In genomic region chr1:218430346-218430745, GRCh38 we compare ENCODE assay signal across 32 cellular contexts.
"Had no signal": no experiment of that assay in that cellular context is flagged by ENCODE, and none has a peak within 500 bp of the region (broad histone marks: within the 10 kb centered on the region; RNA-seq: fewer than 3 reads in every experiment).

No MANE protein-coding gene starts in this region.

- H3K27ac ChIP-seq: dorsolateral prefrontal cortex, thyroid gland, upper lobe of right lung had no signal

- DNase-seq: activated CD4-positive, alpha-beta memory T cell treated with anti-CD3 and anti-CD28 coated beads for 36 hours; activated CD4-positive, alpha-beta T cell treated with anti-CD3 and anti-CD28 coated beads, Interleukin-2, amount 10 ng/mL, durations not matched to agents 24 days and 14 days; activated CD4-positive, CD25-positive, alpha-beta regulatory T cell treated with anti-CD3 and anti-CD28 coated beads, Interleukin-2, amount 50 U/mL, for 72 hours; activated CD8-positive, alpha-beta memory T cell treated with anti-CD3 and anti-CD28 coated beads, Interleukin-2, amount 50 U/mL, for 4 hours; activated effector memory CD4-positive, alpha-beta T cell treated with anti-CD3 and anti-CD28 coated beads, Interleukin-2, amount 50 U/mL, for 16 hours; activated naive CD4-positive, alpha-beta T cell treated with anti-CD3 and anti-CD28 coated beads for 36 hours; activated naive CD8-positive, alpha-beta T cell treated with anti-CD3 and anti-CD28 coated beads, Interleukin-2, amount 10 ng/mL, durations not matched to agents 7 days and 5 days; activated T-cell treated with anti-CD3 and anti-CD28 coated beads, Interleukin-2, amount 50 U/mL, for 1 hour; dorsolateral prefrontal cortex; effector memory CD4-positive, alpha-beta T cell; erythroblast; head of caudate nucleus; hypothalamus; immature natural killer cell; kidney; left colon; retina; small intestine; stimulated activated CD4-positive, alpha-beta T cell treated with anti-CD3 and anti-CD28 coated beads, Interleukin-1b, Interleukin-23, amount 100 ng/mL, for 48 hours; stimulated activated CD4-positive, alpha-beta T cell treated with anti-CD3 and anti-CD28 coated beads, Interleukin-4, amount 100 ng/mL, for 4 hours; stimulated activated CD8-positive, alpha-beta memory T cell treated with anti-CD3 and anti-CD28 coated beads, Interleukin-4, amount 100 ng/mL, for 48 hours; stimulated activated naive CD8-positive, alpha-beta T cell treated with anti-CD3 and anti-CD28 coated beads, Interleukin-15, amount 100 ng/mL, for 72 hours; T-helper 2 cell; thyroid gland; upper lobe of right lung had no signal

- H3K36me3 Mint-ChIP-seq: activated CD4-positive, alpha-beta memory T cell treated with anti-CD3 and anti-CD28 coated beads for 36 hours; activated naive CD8-positive, alpha-beta T cell treated with anti-CD3 and anti-CD28 coated beads, Interleukin-2, amount 10 ng/mL, durations not matched to agents 7 days and 5 days; immature natural killer cell; memory B cell; natural killer cell treated with Interleukin-12 subunit alpha and Interleukin-12 subunit beta and Interleukin-15 and Interleukin-18, amount 100 ng/mL, for 72 hours; stimulated activated memory B cell treated with anti-CD40 and anti-IgM and Interleukin-4, amounts not matched to agents 10 μg/mL and 1 μg/mL and 100 μg/mL, for 72 hours had no signal

- H3K4me1 ChIP-seq: ascending aorta, thyroid gland had no signal

- H3K27ac Mint-ChIP-seq: activated CD4-positive, alpha-beta memory T cell treated with anti-CD3 and anti-CD28 coated beads for 36 hours; activated CD4-positive, alpha-beta T cell treated with anti-CD3 and anti-CD28 coated beads, Interleukin-2, amount 10 ng/mL, durations not matched to agents 24 days and 14 days; activated naive CD4-positive, alpha-beta T cell treated with anti-CD3 and anti-CD28 coated beads for 36 hours; activated naive CD8-positive, alpha-beta T cell treated with anti-CD3 and anti-CD28 coated beads, Interleukin-2, amount 10 ng/mL, durations not matched to agents 7 days and 5 days; activated T-helper 1 cell treated with anti-CD3 and anti-CD28 coated beads, Interleukin-12 subunit alpha, Interleukin-12 subunit beta, Interleukin-2, Interleukin-4 antibody, amounts not matched to agents 30 ng/mL and 10 ng/mL and 1 ng/mL, durations not matched to agents 14 hours and 24 hours and 36 hours; immature natural killer cell; memory B cell; natural killer cell treated with Interleukin-12 subunit alpha and Interleukin-12 subunit beta and Interleukin-15 and Interleukin-18, amount 100 ng/mL, for 72 hours; stimulated activated memory B cell treated with anti-CD40 and anti-IgM and Interleukin-4, amounts not matched to agents 10 μg/mL and 1 μg/mL and 100 μg/mL, for 72 hours; stimulated activated naive CD8-positive, alpha-beta T cell treated with anti-CD3 and anti-CD28 coated beads, Interleukin-15, amount 100 ng/mL, for 72 hours had no signal

- H3K4me3 Mint-ChIP-seq: activated CD4-positive, alpha-beta memory T cell treated with anti-CD3 and anti-CD28 coated beads for 36 hours; activated CD4-positive, alpha-beta T cell treated with anti-CD3 and anti-CD28 coated beads, Interleukin-2, amount 10 ng/mL, durations not matched to agents 24 days and 14 days; activated naive CD4-positive, alpha-beta T cell treated with anti-CD3 and anti-CD28 coated beads for 36 hours; activated naive CD8-positive, alpha-beta T cell treated with anti-CD3 and anti-CD28 coated beads, Interleukin-2, amount 10 ng/mL, durations not matched to agents 7 days and 5 days; activated T-helper 1 cell treated with anti-CD3 and anti-CD28 coated beads, Interleukin-12 subunit alpha, Interleukin-12 subunit beta, Interleukin-2, Interleukin-4 antibody, amounts not matched to agents 30 ng/mL and 10 ng/mL and 1 ng/mL, durations not matched to agents 14 hours and 24 hours and 36 hours; central memory CD8-positive, alpha-beta T cell; immature natural killer cell; memory B cell; natural killer cell treated with Interleukin-12 subunit alpha and Interleukin-12 subunit beta and Interleukin-15 and Interleukin-18, amount 100 ng/mL, for 72 hours; stimulated activated memory B cell treated with anti-CD40 and anti-IgM and Interleukin-4, amounts not matched to agents 10 μg/mL and 1 μg/mL and 100 μg/mL, for 72 hours; stimulated activated naive CD8-positive, alpha-beta T cell treated with anti-CD3 and anti-CD28 coated beads, Interleukin-15, amount 100 ng/mL, for 72 hours had no signal

- H3K4me3 ChIP-seq: ascending aorta, dorsolateral prefrontal cortex, thyroid gland, upper lobe of right lung had no signal

- H3K36me3 ChIP-seq: ascending aorta, thyroid gland, upper lobe of right lung had no signal

- H3K4me1 Mint-ChIP-seq: activated CD4-positive, alpha-beta T cell treated with anti-CD3 and anti-CD28 coated beads, Interleukin-2, amount 10 ng/mL, durations not matched to agents 24 days and 14 days; activated naive CD8-positive, alpha-beta T cell treated with anti-CD3 and anti-CD28 coated beads, Interleukin-2, amount 10 ng/mL, durations not matched to agents 7 days and 5 days; central memory CD8-positive, alpha-beta T cell; immature natural killer cell; stimulated activated memory B cell treated with anti-CD40 and anti-IgM and Interleukin-4, amounts not matched to agents 10 μg/mL and 1 μg/mL and 100 μg/mL, for 72 hours; stimulated activated naive CD8-positive, alpha-beta T cell treated with anti-CD3 and anti-CD28 coated beads, Interleukin-15, amount 100 ng/mL, for 72 hours had no signal

- H3K27me3 Mint-ChIP-seq: activated CD4-positive, alpha-beta T cell treated with anti-CD3 and anti-CD28 coated beads, Interleukin-2, amount 10 ng/mL, durations not matched to agents 24 days and 14 days; activated naive CD8-positive, alpha-beta T cell treated with anti-CD3 and anti-CD28 coated beads, Interleukin-2, amount 10 ng/mL, durations not matched to agents 7 days and 5 days; central memory CD8-positive, alpha-beta T cell; memory B cell; natural killer cell treated with Interleukin-12 subunit alpha and Interleukin-12 subunit beta and Interleukin-15 and Interleukin-18, amount 100 ng/mL, for 72 hours; stimulated activated memory B cell treated with anti-CD40 and anti-IgM and Interleukin-4, amounts not matched to agents 10 μg/mL and 1 μg/mL and 100 μg/mL, for 72 hours had no signal

- H3K9me3 Mint-ChIP-seq: activated CD4-positive, alpha-beta memory T cell treated with anti-CD3 and anti-CD28 coated beads for 36 hours; activated CD4-positive, alpha-beta T cell treated with anti-CD3 and anti-CD28 coated beads, Interleukin-2, amount 10 ng/mL, durations not matched to agents 24 days and 14 days; activated naive CD4-positive, alpha-beta T cell treated with anti-CD3 and anti-CD28 coated beads for 36 hours; activated naive CD8-positive, alpha-beta T cell treated with anti-CD3 and anti-CD28 coated beads, Interleukin-2, amount 10 ng/mL, durations not matched to agents 7 days and 5 days; activated T-helper 1 cell treated with anti-CD3 and anti-CD28 coated beads, Interleukin-12 subunit alpha, Interleukin-12 subunit beta, Interleukin-2, Interleukin-4 antibody, amounts not matched to agents 30 ng/mL and 10 ng/mL and 1 ng/mL, durations not matched to agents 14 hours and 24 hours and 36 hours; central memory CD8-positive, alpha-beta T cell; memory B cell; stimulated activated memory B cell treated with anti-CD40 and anti-IgM and Interleukin-4, amounts not matched to agents 10 μg/mL and 1 μg/mL and 100 μg/mL, for 72 hours; stimulated activated naive CD8-positive, alpha-beta T cell treated with anti-CD3 and anti-CD28 coated beads, Interleukin-15, amount 100 ng/mL, for 72 hours had no signal

- ATAC-seq: left colon; natural killer cell treated with Interleukin-12 subunit alpha and Interleukin-12 subunit beta and Interleukin-15 and Interleukin-18, amount 100 ng/mL, for 72 hours; sciatic nerve; stimulated activated memory B cell treated with anti-CD40 and anti-IgM and Interleukin-4, amounts not matched to agents 10 μg/mL and 1 μg/mL and 100 μg/mL, for 72 hours; stimulated activated naive CD8-positive, alpha-beta T cell treated with anti-CD3 and anti-CD28 coated beads, Interleukin-15, amount 100 ng/mL, for 72 hours; upper lobe of right lung had no signal

- H3K27me3 ChIP-seq: ascending aorta, dorsolateral prefrontal cortex, thyroid gland, upper lobe of right lung had no signal

- H3K9me3 ChIP-seq: ascending aorta, thyroid gland, upper lobe of right lung had no signal
